In genomic region chr2:182616471-182617393, GRCh38 we compare ENCODE assay signal across 17 cellular contexts.
A peak's percentile ranks its signal among the peaks of the same experiment; 100 is the strongest.
DNase-seq lines count a peak whose midpoint lies in the region; ATAC-seq, FAIRE-seq and TF ChIP-seq lines count a peak whose summit lies in the region.
"Had no signal": no experiment of that assay in that cellular context is flagged by ENCODE, and none has a peak within 500 bp of the region (broad histone marks: within the 10 kb centered on the region; RNA-seq: fewer than 3 reads in every experiment).

No MANE protein-coding gene starts in this region.

- H3K79me2 ChIP-seq in HepG2 (ENCODE audit: insufficient read depth, low read length) (no peaks in the 10 kb centered on the region), mammary epithelial cell (ENCODE audit: insufficient read depth, low read length) (no peaks in the 10 kb centered on the region)

- dilution Hi-C loops in mammary epithelial cell (cut with HindIII; ENCODE audit: low sequenced_read_pairs) = no loop called here

- TF ChIP-seq RAD21 in HepG2 (CRISPR knock-in tag; IDR thresholded peaks at IDR 0.05) = no peak

- TF ChIP-seq EP300 in HepG2 (IDR thresholded peaks at IDR 0.05; ENCODE audit: low read depth in 2 of 2, low read length in 2 of 2) (peak in 1 of 2 experiments; percentile 34; a peak in 1 of 4 replicates), HepG2 (CRISPR knock-in tag; IDR thresholded peaks at IDR 0.05; ENCODE audit: borderline replicate concordance) (peak; percentile 43; the same call in 1 of the 2 replicates)

- TF ChIP-seq CTCF in bronchial epithelial cell (IDR thresholded peaks at IDR 0.05; ENCODE audit: insufficient read depth, low read length, severe bottlenecking) (no peak), HepG2 (CRISPR knock-in tag; IDR thresholded peaks at IDR 0.05) (no peak), mammary epithelial cell (conservative IDR thresholded peaks at IDR 0.05 in 1 of 2, IDR thresholded peaks at IDR 0.05 in 1 of 2; ENCODE audit: extremely low read depth in 1 of 2, insufficient read depth in 1 of 2, low read depth in 1 of 2, low read length in 2 of 2) (no peak)

- no peak overlapping the region for H3K27ac ChIP-seq in HepG2 (ENCODE audit: extremely low read length, insufficient read depth, low read length)
- no peak overlapping the region for H3K27ac ChIP-seq in mammary epithelial cell (ENCODE audit: insufficient read depth, low read depth, low read length)
- H3K27ac ChIP-seq: right atrium auricular region, stomach had no signal

- FAIRE-seq in bronchial epithelial cell (lab: Jason Lieb, UNC) (peak; percentile 75), HepG2 (lab: Jason Lieb, UNC) (peak; percentile 40)
- FAIRE-seq: keratinocyte had no signal

- H3K4me1 ChIP-seq in HepG2 (ENCODE audit: insufficient read depth, low read length) (peaks cover 24% of the 10 kb centered on the region), mammary epithelial cell (ENCODE audit: insufficient read depth, low read length) (no peaks in the 10 kb centered on the region)

- H3K9ac ChIP-seq in HepG2 (ENCODE audit: insufficient read depth, low read depth, low read length) = no peak overlapping the region
- H3K9ac ChIP-seq in mammary epithelial cell (ENCODE audit: insufficient read depth, low read length) = no peak overlapping the region

- TF ChIP-seq POLR2A in HepG2 (IDR thresholded peaks at IDR 0.05; ENCODE audit: insufficient read depth in 1 of 2, low read depth in 2 of 2, low read length in 2 of 2) = no peak

- POLR2A ChIA-PET in HepG2 (lab: Yijun Ruan, JAX) = no interaction called here

- H3K9me3 ChIP-seq in HepG2 (ENCODE audit: low read length) = no peaks in the 10 kb centered on the region
- H3K9me3 ChIP-seq in mammary epithelial cell (replicated peaks; ENCODE audit: insufficient read depth, low read length) = no peaks in the 10 kb centered on the region
- H3K9me3 ChIP-seq: right atrium auricular region, stomach had no signal

- BruUV-seq in HepG2 (replicated peaks; lab: Mats Ljungman, UMichigan) = no TSS peak
- BruUV-seq in mammary epithelial cell (replicated peaks; lab: Mats Ljungman, UMichigan) = no TSS peak

- in situ Hi-C loops in HepG2 (cut with HindIII; ENCODE audit: extremely low pct_ligation_motif_present, low pct_unique_long_range_greater_than_20kb) = no loop called here
- in situ Hi-C loops in mammary epithelial cell (cut with MboI; ENCODE audit: low sequenced_read_pairs in 2 of 2) = no loop called here

- H3K36me3 ChIP-seq in bronchial epithelial cell (ENCODE audit: control insufficient read depth, insufficient read depth, low read length) = no peaks in the 10 kb centered on the region
- H3K36me3 ChIP-seq in HepG2 (replicated peaks in 1 of 2; ENCODE audit: control insufficient read depth in 1 of 2, insufficient read depth in 2 of 2, low read length in 2 of 2) = no peaks in the 10 kb centered on the region
- H3K36me3 ChIP-seq in mammary epithelial cell (ENCODE audit: insufficient read depth, low read length) = no peaks in the 10 kb centered on the region
- H3K36me3 ChIP-seq: right atrium auricular region, stomach had no signal

- 29% methylated on average over 3 of the region's 3 CpGs for WGBS in HepG2 (ENCODE audit: low lambda C conversion rate)
- 93% methylated on average over 3 of the region's 3 CpGs for WGBS in mammary epithelial cell (ENCODE audit: low coverage, missing lambda C conversion rate)

- ATAC-seq in HepG2 (peak; percentile 93), HG02678 (IDR thresholded peaks at IDR 0.05; ENCODE audit: unreplicated experiment) (no peak)

- intact Hi-C loops in HepG2 (cut with micrococcal nuclease; ENCODE audit: unreplicated experiment) (no loop called here), mammary epithelial cell (cut with micrococcal nuclease) (no loop called here)

- CTCF ChIA-PET in HepG2 (lab: Yijun Ruan, JAX; ENCODE audit: low intra/inter-chr PET ratio, low total read pairs) (no interaction called here), mammary epithelial cell (lab: Charles Lee; ENCODE audit: low non-redundant PET) (no interaction called here)

- DNase-seq in AG20443 (ENCODE audit: low spot score) (peak; percentile 68), HuH-7.5 (ENCODE audit: low spot score) (peak; percentile 8), bronchial epithelial cell (ENCODE audit: low read depth) (no peak), HepG2 (ENCODE audit: low spot score) (peak; percentile 63), SKM-1 (lab: John Stamatoyannopoulos, UW; ENCODE audit: unreplicated experiment) (no peak), mammary epithelial cell (no peak)
- no peak for DNase-seq in stimulated activated CD4-positive, alpha-beta T cell treated with anti-CD3 and anti-CD28 coated beads, Interleukin-15, amount 100 ng/mL, for 24 hours
- DNase-seq: activated CD8-positive, alpha-beta memory T cell treated with anti-CD3 and anti-CD28 coated beads for 24 hours; activated gamma-delta T cell treated with Interleukin-2 at 50 U/mL for 16 hours; CD4-positive, alpha-beta memory T cell; foreskin melanocyte; NCI-H1436 treated with DMSO at 0.1 percent for 48 hours; NCI-H524 treated with DMSO at 0.1 percent for 48 hours; stomach had no signal

- H4K20me1 ChIP-seq in HepG2 (ENCODE audit: insufficient read depth, low read length) (no peaks in the 10 kb centered on the region), mammary epithelial cell (ENCODE audit: insufficient read depth, low read length) (no peaks in the 10 kb centered on the region)

- no peak overlapping the region for H2AFZ ChIP-seq in HepG2 (ENCODE audit: low read length)
- no peak overlapping the region for H2AFZ ChIP-seq in mammary epithelial cell (ENCODE audit: low read depth, low read length)

- H3K4me2 ChIP-seq in HepG2 (ENCODE audit: low read depth, low read length) = peak overlapping the region; percentile 19
- H3K4me2 ChIP-seq in mammary epithelial cell (ENCODE audit: insufficient read depth, low read depth, low read length) = no peak overlapping the region

- H3K27me3 ChIP-seq in bronchial epithelial cell (ENCODE audit: control insufficient read depth, insufficient read depth, low read length) = no peaks in the 10 kb centered on the region
- H3K27me3 ChIP-seq in HepG2 (ENCODE audit: control insufficient read depth in 1 of 2, insufficient read depth in 2 of 2, low read length in 2 of 2) = no peaks in the 10 kb centered on the region
- no peaks in the 10 kb centered on the region for H3K27me3 ChIP-seq in mammary epithelial cell (ENCODE audit: insufficient read depth, low read length)
- H3K27me3 ChIP-seq: right atrium auricular region, stomach had no signal

- H3K4me3 ChIP-seq in bronchial epithelial cell (ENCODE audit: low read depth, low read length) (no peak overlapping the region), HepG2 (replicated peaks in 1 of 3; ENCODE audit: insufficient read depth in 1 of 3, low read depth in 2 of 3, low read length in 3 of 3) (no peak overlapping the region), mammary epithelial cell (replicated peaks in 1 of 3; ENCODE audit: insufficient read depth in 1 of 3, low read depth in 2 of 3, low read length in 3 of 3) (no peak overlapping the region)
- H3K4me3 ChIP-seq: right atrium auricular region, stomach had no signal

TF ChIP-seq in HepG2, 621 proteins besides CTCF, POLR2A, EP300 and RAD21 (continues in another document):
- TF ChIP-seq NFIC (IDR thresholded peaks at IDR 0.05; ENCODE audit: low read length) (peak; percentile 30; the same call in 1 of the 2 replicates), HDAC6 (IDR thresholded peaks at IDR 0.05; ENCODE audit: low read depth, low read length) (no peak), RCOR2 (CRISPR knock-in tag; IDR thresholded peaks at IDR 0.05) (no peak), ZSCAN5A (CRISPR knock-in tag; IDR thresholded peaks at IDR 0.05; ENCODE audit: borderline replicate concordance) (no peak), SMAD3 (CRISPR knock-in tag; IDR thresholded peaks at IDR 0.05) (0 out of 2 replicates have a peak, but pooled peaks have one; percentile 27), PAF1 (CRISPR knock-in tag; IDR thresholded peaks at IDR 0.05) (no peak), FOXK1 (CRISPR knock-in tag; IDR thresholded peaks at IDR 0.05; ENCODE audit: borderline replicate concordance, low read depth) (0 out of 2 replicates have a peak, but pooled peaks have one; percentile 31), ASH2L (IDR thresholded peaks at IDR 0.05; ENCODE audit: insufficient read length, low read depth, low read length) (peak; percentile 46), PAXIP1 (CRISPR knock-in tag; conservative IDR thresholded peaks at IDR 0.05) (peak; percentile 45), CEBPB (IDR thresholded peaks at IDR 0.05; ENCODE audit: borderline replicate concordance, low read depth, low read length) (peak; percentile 56; the same call in 1 of the 2 replicates)

Comparison
In these comparisons a context has a peak if more than half of its experiments do, and no peak if none do; other contexts are left out.
1. DNase-seq: peak in AG20443 (single experiment), HuH-7.5 (single experiment) and HepG2 (single experiment); none in bronchial epithelial cell (single experiment), SKM-1 (single experiment), stimulated activated CD4-positive, alpha-beta T cell treated with anti-CD3 and anti-CD28 coated beads, Interleukin-15, amount 100 ng/mL, for 24 hours (single experiment) and mammary epithelial cell (single experiment).